ENCODE assay signal across 18 cellular contexts in the genomic region with DNA sequence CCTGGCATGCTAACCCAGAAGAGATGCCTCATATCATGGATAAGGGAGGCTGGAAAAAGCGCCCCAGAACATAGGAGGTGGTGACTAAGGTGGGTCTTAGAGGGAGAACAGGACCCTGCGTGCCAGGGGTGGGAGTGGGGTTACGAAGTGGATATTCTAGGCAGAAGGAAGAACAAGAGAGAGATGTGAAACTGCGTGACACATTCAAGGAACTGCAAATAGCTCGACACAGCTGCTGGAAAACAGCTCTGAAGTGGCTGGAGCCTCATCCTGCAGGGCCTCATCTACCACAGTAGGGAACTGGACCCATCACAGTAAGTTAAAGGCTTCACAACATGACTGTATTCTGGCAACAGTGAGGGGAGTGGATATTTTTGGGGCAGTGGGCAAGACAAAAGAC.
DNase-seq lines count a peak whose midpoint lies in the region; ATAC-seq and TF ChIP-seq lines count a peak whose summit lies in the region.
"Had no signal": no experiment of that assay in that cellular context is flagged by ENCODE, and none has a peak within 500 bp of the region (broad histone marks: within the 10 kb centered on the region; RNA-seq: fewer than 3 reads in every experiment).

No MANE protein-coding gene starts in this region.

- H3K4me3 ChIP-seq in IMR-90 (ENCODE audit: insufficient read depth, low read depth, low read length) = no peak overlapping the region
- no peak overlapping the region for H3K4me3 ChIP-seq in naive thymus-derived CD4-positive, alpha-beta T cell (ENCODE audit: low read length)
- no peak overlapping the region for H3K4me3 ChIP-seq in suprapubic skin
- H3K4me3 ChIP-seq: transverse colon had no signal

- H3K9me3 ChIP-seq in IMR-90 (ENCODE audit: control insufficient read depth, insufficient read depth, low read length) (no peaks in the 10 kb centered on the region), suprapubic skin (no peaks in the 10 kb centered on the region)
- no peaks in the 10 kb centered on the region for H3K9me3 ChIP-seq in naive thymus-derived CD4-positive, alpha-beta T cell (ENCODE audit: control insufficient read depth in 2 of 3, low read length in 3 of 3)
- H3K9me3 ChIP-seq: transverse colon had no signal

- H2AK5ac ChIP-seq in IMR-90 (ENCODE audit: low read depth, low read length) = no peak overlapping the region

- H4K20me1 ChIP-seq in IMR-90 (ENCODE audit: insufficient read depth, low read length) = peaks cover 64% of the 10 kb centered on the region

- BruUV-seq in IMR-90 (replicated peaks; lab: Mats Ljungman, UMichigan) = no TSS peak

- peak overlapping the region; percentile 42; the same call in 1 of the 2 replicates for H3K23ac ChIP-seq in IMR-90 (ENCODE audit: low read depth, low read length)

- peaks cover 3% of the 10 kb centered on the region; the same call in 1 of the 2 replicates for H3K4me1 ChIP-seq in IMR-90 (ENCODE audit: control insufficient read depth, insufficient read depth, low read length)
- H3K4me1 ChIP-seq in naive thymus-derived CD4-positive, alpha-beta T cell (ENCODE audit: control insufficient read depth in 2 of 2, insufficient read depth in 2 of 2, low read length in 2 of 2) = peaks cover 7 to 15% of the 10 kb centered on the region in 2 donors
- H3K4me1 ChIP-seq in suprapubic skin = peaks cover 9% of the 10 kb centered on the region

- WGBS in IMR-90 (ENCODE audit: extremely low coverage in 2 of 2, insufficient read length in 1 of 2), 2 experiments = 100% methylated on average over 4 of the region's 5 CpGs; no CpG with 5 or more reads in 1 of the 2 experiments
- WGBS in suprapubic skin = 89% methylated on average over 5 of the region's 5 CpGs

- in situ Hi-C loops in IMR-90 (cut with MboI; ENCODE audit: low sequenced_read_pairs) = no loop called here

- H2BK20ac ChIP-seq in IMR-90 (ENCODE audit: low read depth, low read length) = no peak overlapping the region

- H2AFZ ChIP-seq in IMR-90 (replicated peaks; ENCODE audit: low read length, poor library complexity) = no peak overlapping the region

- H3K27me3 Mint-ChIP-seq in activated T-helper 2 cell treated with anti-CD3 and anti-CD28 coated beads, Interferon-gamma antibody, Interleukin-2, Interleukin-4, amounts not matched to agents 10 μg/mL and 5 μg/mL and 100 μg/mL, durations not matched to agents 14 hours and 24 hours and 36 hours (ENCODE audit: low read depth) = no peaks in the 10 kb centered on the region
- no peaks in the 10 kb centered on the region for H3K27me3 Mint-ChIP-seq in naive thymus-derived CD4-positive, alpha-beta T cell
- H3K27me3 Mint-ChIP-seq: CD4-positive, alpha-beta T cell had no signal

- H3K27me3 ChIP-seq in IMR-90 (ENCODE audit: control insufficient read depth, insufficient read depth, low read length) = no peaks in the 10 kb centered on the region
- no peaks in the 10 kb centered on the region for H3K27me3 ChIP-seq in naive thymus-derived CD4-positive, alpha-beta T cell (ENCODE audit: control insufficient read depth in 2 of 2, insufficient read depth in 2 of 2, low read length in 2 of 2)
- no peaks in the 10 kb centered on the region for H3K27me3 ChIP-seq in suprapubic skin
- H3K27me3 ChIP-seq: transverse colon had no signal

- no peak overlapping the region for H3K4ac ChIP-seq in IMR-90 (ENCODE audit: low read depth, low read length)

- H3K4me2 ChIP-seq in IMR-90 (ENCODE audit: low read depth, low read length) = no peak overlapping the region

- H2BK15ac ChIP-seq in IMR-90 (ENCODE audit: low read depth, low read length) = no peak overlapping the region

- no peak for TF ChIP-seq RAD21 in IMR-90 (IDR thresholded peaks at IDR 0.05; ENCODE audit: low read length)

- peaks cover 39 to 83% of the 10 kb centered on the region in 2 experiments for H3K79me1 ChIP-seq in IMR-90 (ENCODE audit: low read depth in 1 of 2, low read length in 2 of 2)

- H3K9me3 Mint-ChIP-seq in activated T-helper 2 cell treated with anti-CD3 and anti-CD28 coated beads, Interferon-gamma antibody, Interleukin-2, Interleukin-4, amounts not matched to agents 10 μg/mL and 5 μg/mL and 100 μg/mL, durations not matched to agents 14 hours and 24 hours and 36 hours = no peaks in the 10 kb centered on the region
- no peaks in the 10 kb centered on the region for H3K9me3 Mint-ChIP-seq in naive thymus-derived CD4-positive, alpha-beta T cell
- H3K9me3 Mint-ChIP-seq: CD4-positive, alpha-beta T cell; natural killer cell had no signal

- peak overlapping the region; percentile 7 for H3K27ac Mint-ChIP-seq in activated T-helper 2 cell treated with anti-CD3 and anti-CD28 coated beads, Interferon-gamma antibody, Interleukin-2, Interleukin-4, amounts not matched to agents 10 μg/mL and 5 μg/mL and 100 μg/mL, durations not matched to agents 14 hours and 24 hours and 36 hours
- peak overlapping the region in 1 of 9 donors; percentile 55 for H3K27ac Mint-ChIP-seq in naive thymus-derived CD4-positive, alpha-beta T cell
- H3K27ac Mint-ChIP-seq: CD4-positive, alpha-beta T cell; natural killer cell had no signal

- no peak overlapping the region for H3K9ac ChIP-seq in IMR-90 (ENCODE audit: low read depth, low read length)

- H3K27ac ChIP-seq in IMR-90 (ENCODE audit: insufficient read depth, low read length) (no peak overlapping the region), suprapubic skin (no peak overlapping the region)
- no peak overlapping the region for H3K27ac ChIP-seq in naive thymus-derived CD4-positive, alpha-beta T cell (ENCODE audit: low read depth, low read length)
- H3K27ac ChIP-seq: transverse colon had no signal

- no peak overlapping the region for H3K18ac ChIP-seq in IMR-90 (ENCODE audit: low read depth, low read length)

- ATAC-seq in IMR-90 (ENCODE audit: low read depth) = no peak
- ATAC-seq in naive thymus-derived CD4-positive, alpha-beta T cell = peak; percentile 66
- ATAC-seq in HG02970 (IDR thresholded peaks at IDR 0.05; ENCODE audit: low FRiP score, unreplicated experiment) = no peak
- ATAC-seq: left lobe of liver, natural killer cell, PC-3, SK-N-SH treated with all-trans-retinoic acid at 6 μM for 48 hours had no signal

- no peak overlapping the region for H2BK120ac ChIP-seq in IMR-90 (ENCODE audit: low read depth, low read length)

- no peak overlapping the region for H3K4me3 Mint-ChIP-seq in activated T-helper 2 cell treated with anti-CD3 and anti-CD28 coated beads, Interferon-gamma antibody, Interleukin-2, Interleukin-4, amounts not matched to agents 10 μg/mL and 5 μg/mL and 100 μg/mL, durations not matched to agents 14 hours and 24 hours and 36 hours (ENCODE audit: low read depth)
- H3K4me3 Mint-ChIP-seq in naive thymus-derived CD4-positive, alpha-beta T cell = peak overlapping the region in 1 of 10 donors; percentile 8
- H3K4me3 Mint-ChIP-seq: CD4-positive, alpha-beta T cell; natural killer cell had no signal

- H3K36me3 Mint-ChIP-seq in activated T-helper 2 cell treated with anti-CD3 and anti-CD28 coated beads, Interferon-gamma antibody, Interleukin-2, Interleukin-4, amounts not matched to agents 10 μg/mL and 5 μg/mL and 100 μg/mL, durations not matched to agents 14 hours and 24 hours and 36 hours (ENCODE audit: low read depth) = peaks cover 35% of the 10 kb centered on the region
- peaks cover 0 to 12% (median 4%) of the 10 kb centered on the region in 5 donors for H3K36me3 Mint-ChIP-seq in naive thymus-derived CD4-positive, alpha-beta T cell
- H3K36me3 Mint-ChIP-seq: natural killer cell had no signal

- CTCF ChIA-PET in IMR-90 (lab: Yijun Ruan, JAX) = no interaction called here
- CTCF ChIA-PET in naive thymus-derived CD4-positive, alpha-beta T cell (lab: Charles Lee) = interaction anchor here (0.5 to 1.5 kb wide), 2 partner anchors 17 to 40 kb away, joined by 3 to 4 read pairs; no protein-coding TSS in a partner anchor

- H3K9me1 ChIP-seq in IMR-90 (ENCODE audit: insufficient read depth, low read length) = peaks cover 14% of the 10 kb centered on the region

- H4K8ac ChIP-seq in IMR-90 (ENCODE audit: low read depth in 2 of 2, low read length in 2 of 2) = no peak overlapping the region

- H2BK5ac ChIP-seq in IMR-90 (ENCODE audit: low read depth, low read length, poor library complexity, severe bottlenecking) = no peak overlapping the region

- dilution Hi-C loops in IMR-90 (cut with HindIII; ENCODE audit: low sequenced_read_pairs, unreplicated experiment) = no loop called here

- peaks cover 47% of the 10 kb centered on the region for H3K4me1 Mint-ChIP-seq in activated T-helper 2 cell treated with anti-CD3 and anti-CD28 coated beads, Interferon-gamma antibody, Interleukin-2, Interleukin-4, amounts not matched to agents 10 μg/mL and 5 μg/mL and 100 μg/mL, durations not matched to agents 14 hours and 24 hours and 36 hours (ENCODE audit: low read depth)
- peaks cover 32 to 66% (median 57%) of the 10 kb centered on the region in 7 donors for H3K4me1 Mint-ChIP-seq in naive thymus-derived CD4-positive, alpha-beta T cell

- intact Hi-C loops in IMR-90 (cut with micrococcal nuclease) = no loop called here
- intact Hi-C loops in activated T-helper 2 cell treated with anti-CD3 and anti-CD28 coated beads, Interferon-gamma antibody, Interleukin-2, Interleukin-4, amounts not matched to agents 10 μg/mL and 5 μg/mL and 100 μg/mL, durations not matched to agents 14 hours and 24 hours and 36 hours (cut with micrococcal nuclease) = loop anchor here (10.0 kb wide), 1 partner anchor 344 kb away; a partner anchor contains a TSS
- intact Hi-C loops in naive thymus-derived CD4-positive, alpha-beta T cell (cut with micrococcal nuclease) = loop anchor here in 1 of 2 donors (10.0 kb wide), 1 partner anchor 926 kb away; a partner anchor contains a TSS

- no peak for TF ChIP-seq EP300 in suprapubic skin (IDR thresholded peaks at IDR 0.05)

- POLR2A ChIA-PET in IMR-90 (lab: Charles Lee; ENCODE audit: unreplicated experiment) = no interaction called here
- POLR2A ChIA-PET in naive thymus-derived CD4-positive, alpha-beta T cell (lab: Charles Lee) = interaction anchor here (0.6 kb wide), 1 partner anchor 1180 kb away, joined by 3 read pairs; no protein-coding TSS in a partner anchor

- H4K5ac ChIP-seq in IMR-90 (ENCODE audit: low read depth, low read length) = no peak overlapping the region

- H3K56ac ChIP-seq in IMR-90 (ENCODE audit: extremely low read depth, insufficient read depth, low read length) = no peak overlapping the region

- H2AK9ac ChIP-seq in IMR-90 (replicated peaks; ENCODE audit: low read depth, low read length, poor library complexity) = no peak overlapping the region

- TF ChIP-seq POLR2A in IMR-90 (IDR thresholded peaks at IDR 0.05; ENCODE audit: low read depth, low read length) (no peak), suprapubic skin (IDR thresholded peaks at IDR 0.05) (no peak)

- H3K36me3 ChIP-seq in IMR-90 (ENCODE audit: control insufficient read depth, insufficient read depth, low read length) (no peaks in the 10 kb centered on the region; the same call in 1 of the 2 replicates), suprapubic skin (no peaks in the 10 kb centered on the region)
- H3K36me3 ChIP-seq in naive thymus-derived CD4-positive, alpha-beta T cell (ENCODE audit: control insufficient read depth in 2 of 3, insufficient read depth in 3 of 3, low read length in 3 of 3) = peaks cover 0 to 5% (median 0%) of the 10 kb centered on the region in 3 experiments
- H3K36me3 ChIP-seq: transverse colon had no signal

- H4K91ac ChIP-seq in IMR-90 (ENCODE audit: insufficient read depth, low read depth, low read length) = no peak overlapping the region

- TF ChIP-seq CTCF in IMR-90 (conservative IDR thresholded peaks at IDR 0.05; ENCODE audit: low read depth, low read length) (no peak), suprapubic skin (IDR thresholded peaks at IDR 0.05) (no peak)

- H3K14ac ChIP-seq in IMR-90 (replicated peaks; ENCODE audit: low read depth, low read length) = no peak overlapping the region

- DNase-seq in activated CD4-positive, alpha-beta T cell treated with anti-CD3 and anti-CD28 coated beads for 48 hours = peak; percentile 31
- no peak for DNase-seq in activated CD4-positive, alpha-beta T cell treated with anti-CD3 and anti-CD28 coated beads, Interleukin-2, amount 50 U/mL, for 4 hours
- no peak for DNase-seq in IMR-90
- DNase-seq in activated T-helper 2 cell treated with anti-CD3 and anti-CD28 coated beads, Interferon-gamma antibody, Interleukin-2, Interleukin-4, amounts not matched to agents 10 μg/mL and 5 μg/mL and 100 μg/mL, durations not matched to agents 14 hours and 24 hours and 36 hours (ENCODE audit: low spot score) = no peak
- DNase-seq in naive thymus-derived CD4-positive, alpha-beta T cell = no peak
- no peak for DNase-seq in suprapubic skin (ENCODE audit: low spot score in 2 of 2)
- DNase-seq in T-helper 1 cell = no peak
- DNase-seq: 8988T; CD4-positive, alpha-beta T cell; natural killer cell; NCI-H1694 treated with DMSO at 0.1 percent for 48 hours; NCI-H510A; PC-3; stimulated activated CD4-positive, alpha-beta T cell treated with anti-CD3 and anti-CD28 coated beads, Interleukin-2, amount 100 ng/mL, for 24 hours; transverse colon had no signal
